Comparison of ENCODE assay signal across 8 cellular contexts in genomic region chr11:69888671-69889076, GRCh38.
DNase-seq lines count a peak whose midpoint lies in the region; ATAC-seq and TF ChIP-seq lines count a peak whose summit lies in the region.

No MANE protein-coding gene starts in this region.

- intact Hi-C loops in lower lobe of right lung (cut with DNase I), result loop anchor here (10.0 kb wide), 1 partner anchor 204 kb away; no protein-coding TSS in a partner anchor

- H3K4me3 ChIP-seq in lower lobe of right lung, result no peak overlapping the region

- H3K27me3 ChIP-seq in lower lobe of right lung (ENCODE audit: low read depth), result peaks cover 52% of the 10 kb centered on the region

- H3K36me3 ChIP-seq in lower lobe of right lung, result no peaks in the 10 kb centered on the region

- H3K36me3 Mint-ChIP-seq in activated CD4-positive, alpha-beta T cell treated with anti-CD3 and anti-CD28 coated beads, Interleukin-2, amount 10 ng/mL, durations not matched to agents 7 days and 5 days (ENCODE audit: low read depth), result no peaks in the 10 kb centered on the region

- H3K27ac ChIP-seq in lower lobe of right lung, result no peak overlapping the region

- H3K4me3 Mint-ChIP-seq in activated CD4-positive, alpha-beta T cell treated with anti-CD3 and anti-CD28 coated beads, Interleukin-2, amount 10 ng/mL, durations not matched to agents 7 days and 5 days, result no peak overlapping the region

- H3K27me3 Mint-ChIP-seq in activated CD4-positive, alpha-beta T cell treated with anti-CD3 and anti-CD28 coated beads, Interleukin-2, amount 10 ng/mL, durations not matched to agents 7 days and 5 days, result peaks cover 11% of the 10 kb centered on the region

- ATAC-seq in lower lobe of right lung, result peak; percentile 59 to 70

- no peaks in the 10 kb centered on the region for H3K4me1 ChIP-seq in lower lobe of right lung

- POLR2A ChIA-PET in activated CD4-positive, alpha-beta T cell treated with anti-CD3 and anti-CD28 coated beads, Interleukin-2, amount 10 ng/mL, durations not matched to agents 7 days and 5 days (lab: Charles Lee), result no interaction called here

- TF ChIP-seq CTCF in GM13976 (IDR thresholded peaks at IDR 0.05; ENCODE audit: borderline replicate concordance, control extremely low read depth, extremely low read depth, insufficient read depth, missing control alignments) (peak; percentile 90), lower lobe of right lung (IDR thresholded peaks at IDR 0.05) (peak; percentile 90)

- H3K9me3 Mint-ChIP-seq in activated CD4-positive, alpha-beta T cell treated with anti-CD3 and anti-CD28 coated beads, Interleukin-2, amount 10 ng/mL, durations not matched to agents 7 days and 5 days, result no peaks in the 10 kb centered on the region

- CTCF ChIA-PET in activated CD4-positive, alpha-beta T cell treated with anti-CD3 and anti-CD28 coated beads, Interleukin-2, amount 10 ng/mL, durations not matched to agents 7 days and 5 days (lab: Charles Lee), result no interaction called here

- no peaks in the 10 kb centered on the region for H3K9me3 ChIP-seq in lower lobe of right lung

- in situ Hi-C loops in ACHN (cut with HindIII; ENCODE audit: low pct_ligation_motif_present, low pct_unique_long_range_greater_than_20kb, low sequenced_read_pairs), result no loop called here
- in situ Hi-C loops in GM13976 (cut with MboI; ENCODE audit: low sequenced_read_pairs, unreplicated experiment), result loop anchor here (25.0 kb wide), 1 partner anchor 176 kb away; the partner anchor contains the start of gene FGF19

- H3K27ac Mint-ChIP-seq in activated CD4-positive, alpha-beta T cell treated with anti-CD3 and anti-CD28 coated beads, Interleukin-2, amount 10 ng/mL, durations not matched to agents 7 days and 5 days, result no peak overlapping the region

- H3K4me1 Mint-ChIP-seq in activated CD4-positive, alpha-beta T cell treated with anti-CD3 and anti-CD28 coated beads, Interleukin-2, amount 10 ng/mL, durations not matched to agents 7 days and 5 days, result no peaks in the 10 kb centered on the region

- DNase-seq in ACHN (peak; percentile 52), GM13976 (ENCODE audit: low spot score) (peak; percentile 88), NCI-H345 (lab: John Stamatoyannopoulos, UW) (peak; percentile 78), dedifferentiated amniotic fluid mesenchymal stem cell (ENCODE audit: extremely low spot score) (peak; percentile 30), lower lobe of right lung (peak; percentile 61), cortex of kidney (lab: John Stamatoyannopoulos, UW) (no peak)
- DNase-seq in activated CD4-positive, alpha-beta T cell treated with anti-CD3 and anti-CD28 coated beads, Interleukin-2, amount 10 ng/mL, durations not matched to agents 7 days and 5 days, result peak; percentile 75
- peak; percentile 23 to 28 for DNase-seq in stimulated activated CD8-positive, alpha-beta memory T cell treated with anti-CD3 and anti-CD28 coated beads, Interleukin-15, amount 100 ng/mL, for 48 hours (ENCODE audit: low read depth in 2 of 2)
